Comparison of ENCODE assay signal across 8 cellular contexts in the genomic region with DNA sequence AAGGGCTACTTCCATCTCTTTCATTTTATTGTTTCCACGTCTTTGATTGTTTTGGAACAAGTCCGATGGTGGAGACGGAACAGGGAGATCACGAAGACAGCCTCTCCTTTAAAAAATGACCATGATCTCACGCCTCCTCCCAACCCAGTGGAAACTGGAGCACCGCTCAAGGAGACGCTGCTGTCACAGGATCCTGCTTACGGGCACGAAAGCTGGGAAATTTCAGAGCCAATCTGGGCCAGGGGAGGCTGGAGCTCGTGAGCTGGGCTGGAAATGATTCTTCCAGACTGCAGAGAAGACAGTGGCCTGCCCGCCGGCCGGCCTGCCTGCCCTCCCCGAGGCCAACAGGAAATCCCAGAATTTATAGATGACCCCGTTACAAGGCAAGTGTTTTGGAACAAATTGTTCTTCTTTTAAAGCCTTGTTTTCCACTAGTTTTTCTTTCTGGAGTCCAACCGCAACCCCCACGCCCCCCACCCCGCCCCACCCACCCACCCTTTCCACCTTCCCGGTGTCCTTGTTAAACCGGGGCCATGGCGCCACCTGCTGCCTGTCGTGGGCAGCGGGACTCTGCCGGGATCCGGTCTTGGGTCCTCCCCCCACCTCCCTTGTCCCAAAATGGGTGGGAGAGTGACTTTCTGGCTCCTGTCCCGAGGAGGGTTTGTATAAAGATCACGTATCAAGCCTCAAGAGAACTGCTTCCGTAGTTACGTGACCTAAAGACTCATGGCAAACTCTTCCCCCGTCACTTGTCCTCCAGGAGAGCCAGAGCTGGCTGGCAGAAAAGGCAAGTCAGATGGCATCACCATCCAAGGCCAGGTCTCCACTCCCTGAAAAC. TPM values are rescaled to one million over a fixed set of nuclear protein-coding genes. Genes with fewer than 3 reads are reported as not detected.
DNase-seq lines count a peak whose midpoint lies in the region; ATAC-seq and TF ChIP-seq lines count a peak whose summit lies in the region.

No MANE protein-coding gene starts in this region.

- DNase-seq in GM03348 (ENCODE audit: low spot score), result peak; percentile 90
- DNase-seq in LNCaP clone FGC (ENCODE audit: low read depth), result no peak
- DNase-seq in activated CD8-positive, alpha-beta memory T cell treated with anti-CD3 and anti-CD28 coated beads for 48 hours (ENCODE audit: low read depth in 2 of 3, low spot score in 2 of 3), result peak; percentile 19 to 39 (median 38)
- DNase-seq in mesenteric fat pad (ENCODE audit: low spot score), result peak; percentile 92
- DNase-seq in stimulated activated CD8-positive, alpha-beta memory T cell treated with anti-CD3 and anti-CD28 coated beads, Interleukin-12 subunit alpha, Interleukin-12 subunit beta, amount 100 ng/mL, for 4 hours (ENCODE audit: low read depth), result peak; percentile 19

- H3K36me3 ChIP-seq in endocrine pancreas (ENCODE audit: control insufficient read depth, insufficient read depth, low read length), result no peaks in the 10 kb centered on the region

- no peaks in the 10 kb centered on the region for H3K27me3 ChIP-seq in endocrine pancreas (ENCODE audit: control insufficient read depth, insufficient read depth, low read length)

- H3K4me3 ChIP-seq in LNCaP clone FGC (ENCODE audit: low read depth, low read length) (peak overlapping the region; percentile 30), endocrine pancreas (ENCODE audit: control insufficient read depth, insufficient read depth, low read length) (peak overlapping the region; percentile 6)

- H3K9ac ChIP-seq in endocrine pancreas (ENCODE audit: control insufficient read depth, insufficient read depth, low read length), result peak overlapping the region; percentile 19

- no peaks in the 10 kb centered on the region for H3K4me1 ChIP-seq in endocrine pancreas (ENCODE audit: control insufficient read depth, insufficient read depth, low read length)

- H3K9me3 ChIP-seq in endocrine pancreas (ENCODE audit: control insufficient read depth, low read length), result no peaks in the 10 kb centered on the region

- peak; percentile 84 for TF ChIP-seq CTCF in LNCaP clone FGC (IDR thresholded peaks at IDR 0.05; ENCODE audit: control insufficient read depth, extremely low read depth, insufficient read depth)

- ATAC-seq in HG03175 (IDR thresholded peaks at IDR 0.05; ENCODE audit: unreplicated experiment) (no peak), GM21447 (IDR thresholded peaks at IDR 0.05; ENCODE audit: unreplicated experiment) (no peak)

RNA-seq across cellular contexts. Expression of gene MAP1LC3B2, which starts 40.3 kb away (rescaled TPM):
- 1.1 TPM for total RNA-seq in mesenteric fat pad
